Comparison of ENCODE assay signal across 21 cellular contexts in the genomic region with DNA sequence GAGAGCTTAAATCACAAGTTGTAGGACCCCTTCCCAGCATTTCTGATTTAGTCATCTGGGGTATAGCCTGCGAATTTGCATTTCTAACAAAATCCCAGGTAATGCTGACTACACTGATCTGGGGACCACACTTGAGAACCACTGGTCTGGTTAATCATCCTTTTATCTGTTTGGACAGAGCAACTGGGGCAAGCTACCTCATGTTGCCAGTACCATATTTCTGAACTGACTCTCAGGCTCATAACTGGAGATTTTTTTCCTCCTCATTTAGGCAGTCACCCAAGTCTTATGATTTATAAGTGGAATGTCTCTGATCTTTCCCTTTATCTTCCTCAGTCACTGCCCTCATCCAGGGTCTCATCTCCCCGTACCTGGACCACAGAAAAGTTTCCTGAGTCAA. TPM values are rescaled to one million over a fixed set of nuclear protein-coding genes. Genes with fewer than 3 reads are reported as not detected.
DNase-seq lines count a peak whose midpoint lies in the region; FAIRE-seq and TF ChIP-seq lines count a peak whose summit lies in the region.
"Had no signal": no experiment of that assay in that cellular context is flagged by ENCODE, and none has a peak within 500 bp of the region (broad histone marks: within the 10 kb centered on the region; RNA-seq: fewer than 3 reads in every experiment).

No MANE protein-coding gene starts in this region.

- POLR2A ChIA-PET in HEK293T (lab: Yijun Ruan, JAX), result interaction anchor here (1.1 to 2.4 kb wide), 3 partner anchors 11 to 131 kb away, joined by 3 to 12 read pairs (median 5); partner anchors contain the start of genes AMD1, CDK19 and GTF3C6

- H3K27ac ChIP-seq in GM23248, result no peak overlapping the region
- H3K27ac ChIP-seq in astrocyte (ENCODE audit: low read depth, low read length), result no peak overlapping the region
- H3K27ac ChIP-seq: C4-2B, HL-60 had no signal

- no peaks in the 10 kb centered on the region for H3K36me3 Mint-ChIP-seq in astrocyte (ENCODE audit: low read depth, unreplicated experiment)

- H3K9ac ChIP-seq in GM23248 (no peak overlapping the region), astrocyte (ENCODE audit: low read length) (no peak overlapping the region)

- H3K4me1 Mint-ChIP-seq in astrocyte (ENCODE audit: low read depth, unreplicated experiment), result no peaks in the 10 kb centered on the region
- H3K4me1 Mint-ChIP-seq: H9 had no signal

- FAIRE-seq in RCC 7860 (lab: Jason Lieb, UNC) (no peak), astrocyte (lab: Jason Lieb, UNC) (no peak)
- FAIRE-seq: GM12891, HTR-8/SVneo had no signal

- H3K9me3 Mint-ChIP-seq in astrocyte (ENCODE audit: unreplicated experiment), result no peaks in the 10 kb centered on the region
- H3K9me3 Mint-ChIP-seq: H9 had no signal

- no peak overlapping the region for H3K4me3 Mint-ChIP-seq in astrocyte (ENCODE audit: unreplicated experiment)
- H3K4me3 Mint-ChIP-seq: H9 had no signal

- H3F3A ChIP-seq in GM23248 (ENCODE audit: insufficient read depth), result peaks cover 10% of the 10 kb centered on the region

- no peaks in the 10 kb centered on the region for H3K9me2 ChIP-seq in GM23248 (ENCODE audit: insufficient read depth)

- H3K4me1 ChIP-seq in GM23248 (ENCODE audit: insufficient read depth), result peaks cover 6% of the 10 kb centered on the region
- H3K4me1 ChIP-seq in astrocyte (ENCODE audit: insufficient read depth, low read length), result no peaks in the 10 kb centered on the region

- WGBS in GM23248 (ENCODE audit: low coverage in 1 of 2, low lambda C conversion rate in 2 of 2, missing lambda C conversion rate in 2 of 2), 2 experiments, result 91 to 100% methylated on average over 2 of the region's 2 CpGs

- peak; percentile 29 for DNase-seq in GM23248
- peak; percentile 15 for DNase-seq in RCC 7860 (ENCODE audit: low spot score)
- DNase-seq in astrocyte (ENCODE audit: low read depth), result peak; percentile 6
- DNase-seq in foreskin fibroblast, result peak; percentile 9 to 29
- no peak for DNase-seq in NCI-H2196 treated with DMSO at 0.1 percent for 48 hours (lab: John Stamatoyannopoulos, UW; ENCODE audit: unreplicated experiment)
- no peak for DNase-seq in stimulated activated CD4-positive, alpha-beta T cell treated with anti-CD3 and anti-CD28 coated beads, Interleukin-2, amount 100 ng/mL, for 48 hours
- no peak for DNase-seq in Kasumi-1 (lab: John Stamatoyannopoulos, UW)
- no peak for DNase-seq in HEK293T (ENCODE audit: extremely low spot score)
- DNase-seq: DMS 273 treated with DMSO at 0.1 percent for 48 hours, GF-D8, H9, NCI-H1436, NCI-H2029, NCI-H2171 treated with DMSO at 0.1 percent for 48 hours, NCI-H510A, NCI-H82, PC-3 had no signal

- H4K20me1 ChIP-seq in GM23248 (ENCODE audit: insufficient read depth) (no peaks in the 10 kb centered on the region), astrocyte (ENCODE audit: insufficient read depth, low read length) (no peaks in the 10 kb centered on the region)

- H3K4me2 ChIP-seq in GM23248 (ENCODE audit: unreplicated experiment) (no peak overlapping the region), astrocyte (ENCODE audit: low read length) (no peak overlapping the region)

- in situ Hi-C loops in GM23248 (cut with MboI), result no loop called here

- no peak overlapping the region for H3K4me3 ChIP-seq in GM23248
- no peak overlapping the region for H3K4me3 ChIP-seq in astrocyte (ENCODE audit: insufficient read depth, low read depth, low read length)
- no peak overlapping the region for H3K4me3 ChIP-seq in foreskin fibroblast (ENCODE audit: low read depth in 1 of 2, low read length in 2 of 2)

- H3K79me2 ChIP-seq in GM23248 (ENCODE audit: insufficient read depth) (no peaks in the 10 kb centered on the region), astrocyte (ENCODE audit: insufficient read depth, low read length) (no peaks in the 10 kb centered on the region)

- H2AFZ ChIP-seq in GM23248, result no peak overlapping the region
- H2AFZ ChIP-seq in astrocyte (ENCODE audit: low read depth, low read length), result no peak overlapping the region

- no peaks in the 10 kb centered on the region for H3K27me3 Mint-ChIP-seq in astrocyte (ENCODE audit: low read depth, unreplicated experiment)

- H3K9me3 ChIP-seq in GM23248 (ENCODE audit: low read depth) (no peaks in the 10 kb centered on the region), astrocyte (ENCODE audit: insufficient read depth, low read depth, low read length) (no peaks in the 10 kb centered on the region)

- CTCF ChIA-PET in HEK293T (lab: Yijun Ruan, JAX), result interaction anchor here (0.5 to 0.6 kb wide), 3 partner anchors 43 to 311 kb away, joined by 3 to 5 read pairs (median 4); no protein-coding TSS in a partner anchor

- H3K27me3 ChIP-seq in GM23248 (replicated peaks; ENCODE audit: insufficient read depth) (no peaks in the 10 kb centered on the region), astrocyte (ENCODE audit: insufficient read depth, low read length) (no peaks in the 10 kb centered on the region)

- no peak overlapping the region for H3K27ac Mint-ChIP-seq in astrocyte (ENCODE audit: unreplicated experiment)
- H3K27ac Mint-ChIP-seq: H9 had no signal

- no peak for TF ChIP-seq CTCF in astrocyte (IDR thresholded peaks at IDR 0.05; ENCODE audit: insufficient read depth, low read depth, low read length)
- TF ChIP-seq CTCF in foreskin fibroblast (IDR thresholded peaks at IDR 0.05; ENCODE audit: low read depth, low read length), result no peak

- H3K36me3 ChIP-seq in GM23248 (ENCODE audit: low read depth) (no peaks in the 10 kb centered on the region), astrocyte (ENCODE audit: insufficient read depth, low read length) (no peaks in the 10 kb centered on the region)

TF ChIP-seq in HEK293T, 16 proteins besides CTCF, POLR2A, EP300 and RAD21:
- no peak for TF ChIP-seq FOXA1 (IDR thresholded peaks at IDR 0.05)
- no peak for TF ChIP-seq TARDBP (IDR thresholded peaks at IDR 0.05)
- no peak for TF ChIP-seq BHLHE40 (IDR thresholded peaks at IDR 0.05; ENCODE audit: borderline replicate concordance)
- TF ChIP-seq ELF4 (IDR thresholded peaks at IDR 0.05), result no peak
- no peak for TF ChIP-seq ARNT (IDR thresholded peaks at IDR 0.05)
- TF ChIP-seq NFRKB (IDR thresholded peaks at IDR 0.05), result no peak
- TF ChIP-seq PKNOX1 (IDR thresholded peaks at IDR 0.05), result no peak
- TF ChIP-seq FOXM1 (IDR thresholded peaks at IDR 0.05; ENCODE audit: borderline replicate concordance), result no peak
- no peak for TF ChIP-seq CTBP1 (IDR thresholded peaks at IDR 0.05; ENCODE audit: borderline replicate concordance)
- TF ChIP-seq LEF1 (IDR thresholded peaks at IDR 0.05; ENCODE audit: borderline replicate concordance), result no peak
- TF ChIP-seq ZNF384 (IDR thresholded peaks at IDR 0.05), result no peak
- TF ChIP-seq L3MBTL2 (conservative IDR thresholded peaks at IDR 0.05), result no peak
- TF ChIP-seq HDGF (IDR thresholded peaks at IDR 0.05; ENCODE audit: borderline replicate concordance), result no peak
- no peak for TF ChIP-seq SUZ12 (IDR thresholded peaks at IDR 0.05)
- TF ChIP-seq SP1 (IDR thresholded peaks at IDR 0.05), result no peak
- no peak for TF ChIP-seq FOXK2 (IDR thresholded peaks at IDR 0.05)

RNA-seq across cellular contexts. Expression of gene GTF3C6, which starts 12.0 kb away (rescaled TPM):
- total RNA-seq in GM23248 (2014; rRNA removed; shearing (Covaris generic)), result 41.5 and 46.6 TPM in 2 replicates
- polyA plus RNA-seq in GM23248 (2016; fragmentation: Nextera tagmentation; extraction: Ambion mirVana), result 121 and 131 TPM in 2 replicates
- total RNA-seq in astrocyte, result 105 and 116 TPM in 2 replicates

RNA-seq across cellular contexts. Expression of gene RPF2, which starts 35.3 kb away (rescaled TPM):
- 34.5 and 46.0 TPM in 2 replicates for total RNA-seq in GM23248 (2014; rRNA removed; shearing (Covaris generic))
- 43.2 and 46.4 TPM in 2 replicates for polyA plus RNA-seq in GM23248 (2016; fragmentation: Nextera tagmentation; extraction: Ambion mirVana)
- 30.5 and 31.3 TPM in 2 replicates for total RNA-seq in astrocyte

Comparison
In these comparisons a context has a peak if more than half of its experiments do, and no peak if none do; other contexts are left out.
1. DNase-seq: peak in GM23248 (single experiment), RCC 7860 (single experiment), astrocyte (single experiment) and foreskin fibroblast (2 of 2); none in NCI-H2196 treated with DMSO at 0.1 percent for 48 hours (single experiment), stimulated activated CD4-positive, alpha-beta T cell treated with anti-CD3 and anti-CD28 coated beads, Interleukin-2, amount 100 ng/mL, for 48 hours (0 of 2), Kasumi-1 (0 of 2) and HEK293T (single experiment).